ENCODE assay signal across 2 cellular contexts in genomic region chr7:116284390-116284789, GRCh38.
TF ChIP-seq lines count a peak whose summit lies in the region.

No MANE protein-coding gene starts in this region.

TF ChIP-seq in SK-N-SH, 30 proteins besides CTCF, POLR2A, EP300 and RAD21 (continued from another document):
- TF ChIP-seq, protein P1, sequence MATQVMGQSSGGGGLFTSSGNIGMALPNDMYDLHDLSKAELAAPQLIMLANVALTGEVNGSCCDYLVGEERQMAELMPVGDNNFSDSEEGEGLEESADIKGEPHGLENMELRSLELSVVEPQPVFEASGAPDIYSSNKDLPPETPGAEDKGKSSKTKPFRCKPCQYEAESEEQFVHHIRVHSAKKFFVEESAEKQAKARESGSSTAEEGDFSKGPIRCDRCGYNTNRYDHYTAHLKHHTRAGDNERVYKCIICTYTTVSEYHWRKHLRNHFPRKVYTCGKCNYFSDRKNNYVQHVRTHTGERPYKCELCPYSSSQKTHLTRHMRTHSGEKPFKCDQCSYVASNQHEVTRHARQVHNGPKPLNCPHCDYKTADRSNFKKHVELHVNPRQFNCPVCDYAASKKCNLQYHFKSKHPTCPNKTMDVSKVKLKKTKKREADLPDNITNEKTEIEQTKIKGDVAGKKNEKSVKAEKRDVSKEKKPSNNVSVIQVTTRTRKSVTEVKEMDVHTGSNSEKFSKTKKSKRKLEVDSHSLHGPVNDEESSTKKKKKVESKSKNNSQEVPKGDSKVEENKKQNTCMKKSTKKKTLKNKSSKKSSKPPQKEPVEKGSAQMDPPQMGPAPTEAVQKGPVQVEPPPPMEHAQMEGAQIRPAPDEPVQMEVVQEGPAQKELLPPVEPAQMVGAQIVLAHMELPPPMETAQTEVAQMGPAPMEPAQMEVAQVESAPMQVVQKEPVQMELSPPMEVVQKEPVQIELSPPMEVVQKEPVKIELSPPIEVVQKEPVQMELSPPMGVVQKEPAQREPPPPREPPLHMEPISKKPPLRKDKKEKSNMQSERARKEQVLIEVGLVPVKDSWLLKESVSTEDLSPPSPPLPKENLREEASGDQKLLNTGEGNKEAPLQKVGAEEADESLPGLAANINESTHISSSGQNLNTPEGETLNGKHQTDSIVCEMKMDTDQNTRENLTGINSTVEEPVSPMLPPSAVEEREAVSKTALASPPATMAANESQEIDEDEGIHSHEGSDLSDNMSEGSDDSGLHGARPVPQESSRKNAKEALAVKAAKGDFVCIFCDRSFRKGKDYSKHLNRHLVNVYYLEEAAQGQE (IDR thresholded peaks at IDR 0.05; ENCODE audit: low read depth, low read length), result no peak
- TF ChIP-seq ELF1 (IDR thresholded peaks at IDR 0.05), result no peak
- TF ChIP-seq USF1 (IDR thresholded peaks at IDR 0.05; ENCODE audit: borderline replicate concordance, low read depth), result no peak
- TF ChIP-seq PBX3 (IDR thresholded peaks at IDR 0.05), result no peak
- no peak for TF ChIP-seq TCF12 (IDR thresholded peaks at IDR 0.05)
- no peak for TF ChIP-seq NFIC (IDR thresholded peaks at IDR 0.05; ENCODE audit: borderline replicate concordance)
- TF ChIP-seq, protein P2, sequence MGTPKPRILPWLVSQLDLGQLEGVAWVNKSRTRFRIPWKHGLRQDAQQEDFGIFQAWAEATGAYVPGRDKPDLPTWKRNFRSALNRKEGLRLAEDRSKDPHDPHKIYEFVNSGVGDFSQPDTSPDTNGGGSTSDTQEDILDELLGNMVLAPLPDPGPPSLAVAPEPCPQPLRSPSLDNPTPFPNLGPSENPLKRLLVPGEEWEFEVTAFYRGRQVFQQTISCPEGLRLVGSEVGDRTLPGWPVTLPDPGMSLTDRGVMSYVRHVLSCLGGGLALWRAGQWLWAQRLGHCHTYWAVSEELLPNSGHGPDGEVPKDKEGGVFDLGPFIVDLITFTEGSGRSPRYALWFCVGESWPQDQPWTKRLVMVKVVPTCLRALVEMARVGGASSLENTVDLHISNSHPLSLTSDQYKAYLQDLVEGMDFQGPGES (IDR thresholded peaks at IDR 0.05; ENCODE audit: low read depth, low read length), result no peak
- no peak for TF ChIP-seq FOXJ3 (CRISPR knock-in tag; IDR thresholded peaks at IDR 0.05)
- TF ChIP-seq EZH2phosphoT487 (IDR thresholded peaks at IDR 0.05; ENCODE audit: borderline replicate concordance, low read depth), result no peak

TF ChIP-seq in SK-N-SH treated with all-trans-retinoic acid at 6 μM for 48 hours, 23 proteins besides CTCF, POLR2A, EP300 and RAD21 (continued from another document):
- no peak for TF ChIP-seq TSHZ2 (CRISPR knock-in tag; IDR thresholded peaks at IDR 0.05)
- no peak for TF ChIP-seq ZFP3 (CRISPR knock-in tag; IDR thresholded peaks at IDR 0.05)
- TF ChIP-seq TOX (CRISPR knock-in tag; IDR thresholded peaks at IDR 0.05; ENCODE audit: borderline replicate concordance), result no peak
- no peak for TF ChIP-seq ZNF565 (CRISPR knock-in tag; conservative IDR thresholded peaks at IDR 0.05; ENCODE audit: low read depth)
- TF ChIP-seq ARNTL (CRISPR knock-in tag; IDR thresholded peaks at IDR 0.05; ENCODE audit: borderline replicate concordance, low read depth), result no peak
- no peak for TF ChIP-seq CSDC2 (CRISPR knock-in tag; IDR thresholded peaks at IDR 0.05)
- TF ChIP-seq TCF4 (CRISPR knock-in tag; IDR thresholded peaks at IDR 0.05; ENCODE audit: borderline replicate concordance), result no peak
- no peak for TF ChIP-seq ISL1 (CRISPR knock-in tag; IDR thresholded peaks at IDR 0.05)
- no peak for TF ChIP-seq GLIS3 (CRISPR knock-in tag; IDR thresholded peaks at IDR 0.05)
- no peak for TF ChIP-seq BACH2 (CRISPR knock-in tag; IDR thresholded peaks at IDR 0.05; ENCODE audit: borderline replicate concordance)
- TF ChIP-seq PPARA (CRISPR knock-in tag; IDR thresholded peaks at IDR 0.05; ENCODE audit: borderline replicate concordance), result no peak
- TF ChIP-seq ZNF8 (CRISPR knock-in tag; IDR thresholded peaks at IDR 0.05), result no peak
